ENCODE assay signal across 18 cellular contexts in genomic region chr5:16930487-16930886, GRCh38. TPM values are rescaled to one million over a fixed set of nuclear protein-coding genes. Genes with fewer than 3 reads are reported as not detected.
DNase-seq lines count a peak whose midpoint lies in the region; ATAC-seq and TF ChIP-seq lines count a peak whose summit lies in the region.
"Had no signal": no experiment of that assay in that cellular context is flagged by ENCODE, and none has a peak within 500 bp of the region (broad histone marks: within the 10 kb centered on the region; RNA-seq: fewer than 3 reads in every experiment).

No MANE protein-coding gene starts in this region.

- peaks cover 64% of the 10 kb centered on the region for H3K36me3 ChIP-seq in SK-N-MC (ENCODE audit: insufficient read depth, low read length)
- H3K36me3 ChIP-seq in osteoblast (ENCODE audit: insufficient read depth, low read length), result no peaks in the 10 kb centered on the region
- H3K36me3 ChIP-seq: prostate gland, thoracic aorta had no signal

- H3K9ac ChIP-seq in SK-N-MC (ENCODE audit: insufficient read length), result no peak overlapping the region

- no peaks in the 10 kb centered on the region for H3K27me3 ChIP-seq in osteoblast (ENCODE audit: insufficient read depth, low read length)

- no peaks in the 10 kb centered on the region for H3K9me3 ChIP-seq in SK-N-MC (ENCODE audit: low read depth, low read length)
- no peaks in the 10 kb centered on the region for H3K9me3 ChIP-seq in osteoblast (ENCODE audit: low read depth, low read length)
- H3K9me3 ChIP-seq: prostate gland, thoracic aorta had no signal

- no peak overlapping the region for H2AFZ ChIP-seq in osteoblast (ENCODE audit: low read length)

- in situ Hi-C loops in Caki2 (cut with HindIII; ENCODE audit: low pct_unique_long_range_greater_than_20kb, low sequenced_read_pairs), result no loop called here

- ATAC-seq in HG03520 (IDR thresholded peaks at IDR 0.05; ENCODE audit: unreplicated experiment), result no peak
- ATAC-seq: activated CD8-positive, alpha-beta T cell treated with anti-CD3 and anti-CD28 coated beads, Interleukin-2, amount 10 ng/mL, durations not matched to agents 7 days and 5 days; natural killer cell had no signal

- H3K79me2 ChIP-seq in osteoblast (ENCODE audit: insufficient read depth, low read length), result peaks cover 97% of the 10 kb centered on the region

- TF ChIP-seq CTCF in fibroblast of the aortic adventitia (IDR thresholded peaks at IDR 0.05; ENCODE audit: insufficient read depth, low read length) (no peak), osteoblast (IDR thresholded peaks at IDR 0.05; ENCODE audit: extremely low read depth, low read depth, low read length) (no peak)

- peaks cover 23% of the 10 kb centered on the region for H3K4me1 ChIP-seq in osteoblast (ENCODE audit: insufficient read depth, low read length)
- H3K4me1 ChIP-seq: prostate gland had no signal

- peak overlapping the region; percentile 53 for H3K4me3 ChIP-seq in SK-N-MC
- H3K4me3 ChIP-seq in fibroblast of the aortic adventitia (ENCODE audit: low read depth, low read length), result no peak overlapping the region
- H3K4me3 ChIP-seq in osteoblast (ENCODE audit: insufficient read depth, low read length), result no peak overlapping the region
- H3K4me3 ChIP-seq: lung, prostate gland, thoracic aorta had no signal

- H3K27ac ChIP-seq in SK-N-MC (0 out of 2 replicates have a peak overlapping the region, but pooled peaks have one; percentile 7), osteoblast (ENCODE audit: low read depth, low read length) (no peak overlapping the region)
- H3K27ac ChIP-seq: thoracic aorta had no signal

- peak; percentile 21 for DNase-seq in Caki2 (ENCODE audit: low read depth)
- DNase-seq in SK-N-MC (ENCODE audit: low read depth, low spot score), result no peak
- peak; percentile 38 for DNase-seq in fibroblast of the aortic adventitia (ENCODE audit: low read depth)
- peak; percentile 14 for DNase-seq in osteoblast (ENCODE audit: insufficient read length, low spot score, missing footprints)
- no peak for DNase-seq in midbrain (lab: John Stamatoyannopoulos, UW)
- no peak for DNase-seq in MV-4-11 (lab: John Stamatoyannopoulos, UW)
- DNase-seq in DMS53 (lab: John Stamatoyannopoulos, UW), result no peak
- DNase-seq: activated B cell treated with CpG ODN at 0.5 μM for 24 hours; activated CD8-positive, alpha-beta T cell treated with anti-CD3 and anti-CD28 coated beads, Interleukin-2, amount 10 ng/mL, durations not matched to agents 7 days and 5 days; activated T-cell treated with anti-CD3 and anti-CD28 coated beads, Interleukin-2, amount 50 U/mL, for 48 hours; glutamatergic neuron; immature natural killer cell; natural killer cell had no signal

- no peak overlapping the region for H3K4me2 ChIP-seq in osteoblast (ENCODE audit: insufficient read depth, low read length)

- peaks cover 33% of the 10 kb centered on the region for H4K20me1 ChIP-seq in osteoblast (ENCODE audit: insufficient read depth, low read length)

RNA-seq across cellular contexts. Expression of gene MYO10, which starts 5.6 kb away (rescaled TPM):
- total RNA-seq in Caki2 (2014; rRNA removed; shearing (Covaris generic); ENCODE audit: low replicate concordance), result 27.8 and 44.0 TPM in 2 replicates
- 37.1 and 324 TPM in 2 replicates for total RNA-seq in fibroblast of the aortic adventitia (ENCODE audit: low replicate concordance)
- total RNA-seq in osteoblast, result 40.9 and 43.6 TPM in 2 replicates
- total RNA-seq: activated CD8-positive, alpha-beta T cell treated with anti-CD3 and anti-CD28 coated beads, Interleukin-2, amount 10 ng/mL, durations not matched to agents 7 days and 5 days; T-helper 1 cell treated with Interleukin-12 subunit alpha and Interleukin-12 subunit beta and Interleukin-4 antibody, amounts not matched to agents 30 ng/mL and 1 ng/mL, for 36 hours had no signal

Comparison
In these comparisons a context has a peak if more than half of its experiments do, and no peak if none do; other contexts are left out.
1. DNase-seq: peak in Caki2 (single experiment), fibroblast of the aortic adventitia (single experiment) and osteoblast (single experiment); none in SK-N-MC (single experiment), midbrain (single experiment), MV-4-11 (single experiment) and DMS53 (single experiment).